19 cellular contexts compared by ENCODE assay signal in genomic region chr6:44820366-44821158, GRCh38.
"Had no signal": no experiment of that assay in that cellular context is flagged by ENCODE, and none has a peak within 500 bp of the region (broad histone marks: within the 10 kb centered on the region; RNA-seq: fewer than 3 reads in every experiment).

No MANE protein-coding gene starts in this region.

- H3K4me1 ChIP-seq: colonic mucosa, pancreas, stomach had no signal

- H3K36me3 ChIP-seq: cardiac muscle cell, colonic mucosa, pancreas, stomach, thoracic aorta had no signal

- DNase-seq: activated CD4-positive, alpha-beta T cell treated with anti-CD3 and anti-CD28 coated beads, Interleukin-2, amount 50 U/mL, for 4 hours; activated CD4-positive, CD25-positive, alpha-beta regulatory T cell treated with anti-CD3 and anti-CD28 coated beads, Interleukin-2, amount 50 U/mL, for 72 hours; activated CD8-positive, alpha-beta memory T cell treated with anti-CD3 and anti-CD28 coated beads, Interleukin-2, amount 10 ng/mL, durations not matched to agents 7 days and 5 days; activated gamma-delta T cell treated with Interleukin-2 at 50 U/mL for 16 hours; activated naive CD8-positive, alpha-beta T cell treated with anti-CD3 and anti-CD28 coated beads for 36 hours; activated T-cell treated with anti-CD3 and anti-CD28 coated beads, Interleukin-2, amount 50 U/mL, for 24 hours; anterior cingulate cortex; colonic mucosa; effector CD4-positive, alpha-beta T cell; hippocampal formation; kidney glomerular epithelial cell; midbrain; pancreas; retina; stimulated activated CD4-positive, alpha-beta T cell treated with anti-CD3 and anti-CD28 coated beads, Interleukin-15, amount 100 ng/mL, for 24 hours; stomach had no signal

- H3K4me3 ChIP-seq: cardiac muscle cell, colonic mucosa, pancreas, stomach, thoracic aorta had no signal

- H3K27ac ChIP-seq: cardiac muscle cell, colonic mucosa, pancreas, stomach, thoracic aorta had no signal

- H3K27me3 ChIP-seq: cardiac muscle cell, colonic mucosa, pancreas, stomach had no signal

- FAIRE-seq: endothelial cell of umbilical vein, pancreas had no signal

- H3K9me3 ChIP-seq: colonic mucosa, pancreas, stomach, thoracic aorta had no signal
